Comparison of ENCODE assay signal across 18 cellular contexts in the genomic region with DNA sequence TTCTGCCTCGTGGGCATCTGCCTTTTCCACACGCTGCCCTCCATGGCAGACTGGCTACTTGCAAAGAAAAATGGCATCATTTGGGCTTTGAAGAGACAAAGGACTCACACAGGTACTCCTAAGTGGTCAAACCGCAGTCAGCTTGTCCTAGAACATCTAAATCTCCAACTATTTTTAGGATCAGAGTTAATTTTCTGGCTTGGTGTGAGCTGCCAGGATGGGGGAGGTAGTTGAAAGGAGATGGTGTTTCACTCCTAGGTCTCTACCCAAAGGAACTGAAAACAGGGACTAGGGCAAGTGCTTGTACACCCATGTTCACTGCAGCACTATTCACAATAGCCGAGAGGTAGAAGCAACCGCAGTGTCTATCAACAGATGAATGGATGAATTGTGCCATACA.
A peak's percentile ranks its signal among the peaks of the same experiment; 100 is the strongest.
DNase-seq lines count a peak whose midpoint lies in the region; TF ChIP-seq lines count a peak whose summit lies in the region.
"Had no signal": no experiment of that assay in that cellular context is flagged by ENCODE, and none has a peak within 500 bp of the region (broad histone marks: within the 10 kb centered on the region; RNA-seq: fewer than 3 reads in every experiment).

No MANE protein-coding gene starts in this region.

- TF ChIP-seq CTCF in OCI-LY3 (IDR thresholded peaks at IDR 0.05; ENCODE audit: low read depth, low read length), result no peak
- no peak for TF ChIP-seq CTCF in endothelial cell (IDR thresholded peaks at IDR 0.05; ENCODE audit: unreplicated experiment)
- TF ChIP-seq CTCF in ovary (IDR thresholded peaks at IDR 0.05), result no peak
- TF ChIP-seq CTCF in stomach (IDR thresholded peaks at IDR 0.05), result no peak
- no peak for TF ChIP-seq CTCF in A673 (conservative IDR thresholded peaks at IDR 0.05; ENCODE audit: low read depth, low read length)

- TF ChIP-seq EP300 in ovary (IDR thresholded peaks at IDR 0.05), result no peak
- no peak for TF ChIP-seq EP300 in stomach (IDR thresholded peaks at IDR 0.05)

- H3K9me3 Mint-ChIP-seq in endothelial cell (ENCODE audit: unreplicated experiment), result no peaks in the 10 kb centered on the region

- no peak for DNase-seq in endothelial cell (ENCODE audit: low spot score)
- no peak for DNase-seq in NCI-H1930 (lab: John Stamatoyannopoulos, UW)
- DNase-seq in ovary, result no peak
- DNase-seq in stomach, result no peak
- DNase-seq in A673 (ENCODE audit: low spot score), result no peak
- DNase-seq: 8988T; CD4-positive, alpha-beta T cell; CD8-positive, alpha-beta memory T cell; DMS 273 treated with DMSO at 0.1 percent for 48 hours; DMS79; EL; GDM1; H7 had no signal

- H3K4me2 ChIP-seq in BLaER1 treated with 17β-estradiol and CSF1 and Interleukin-3, amounts not matched to agents 10 nM and 100 nM, result peak overlapping the region; percentile 3 to 73 (median 61); a peak in 16 of 22 replicates
- peak overlapping the region; percentile 56 for H3K4me2 ChIP-seq in OCI-LY3 (ENCODE audit: low read length)
- H3K4me2 ChIP-seq: A549 had no signal

- CTCF ChIA-PET in A673 (lab: Charles Lee), result no interaction called here

- intact Hi-C loops in ovary (cut with DNase I), result loop anchor here in 1 of 4 donors (10.0 kb wide), 1 partner anchor 700 kb away; no protein-coding TSS in a partner anchor
- intact Hi-C loops in stomach (cut with DNase I; ENCODE audit: low total_unique reads), result no loop called here
- intact Hi-C loops in A673 (cut with micrococcal nuclease; ENCODE audit: unreplicated experiment), result no loop called here

- no TSS peak for BruUV-seq in A673 (replicated peaks; lab: Mats Ljungman, UMichigan)

- H3K4me1 ChIP-seq in BLaER1 treated with 17β-estradiol and CSF1 and Interleukin-3, amounts not matched to agents 10 nM and 100 nM, result peaks cover 15 to 33% (median 26%) of the 10 kb centered on the region in 10 experiments; a peak in 19 of 20 replicates
- H3K4me1 ChIP-seq in OCI-LY3 (ENCODE audit: low read length) (peaks cover 38% of the 10 kb centered on the region), skeletal muscle tissue (ENCODE audit: control insufficient read depth in 3 of 3, insufficient read depth in 3 of 3, low read length in 3 of 3) (peaks cover 20 to 37% (median 24%) of the 10 kb centered on the region in 3 donors), ovary (ENCODE audit: insufficient read depth) (peaks cover 4% of the 10 kb centered on the region), stomach (no peaks in the 10 kb centered on the region), A673 (ENCODE audit: insufficient read depth, low read length, poor library complexity, severe bottlenecking) (no peaks in the 10 kb centered on the region)
- H3K4me1 ChIP-seq: A549 had no signal

- H3K27ac Mint-ChIP-seq in endothelial cell (ENCODE audit: unreplicated experiment), result peak overlapping the region; percentile 45
- H3K27ac Mint-ChIP-seq: CD4-positive, alpha-beta T cell; CD8-positive, alpha-beta memory T cell had no signal

- H3K27ac ChIP-seq in BLaER1 treated with 17β-estradiol and CSF1 and Interleukin-3, amounts not matched to agents 10 nM and 100 nM, result peak overlapping the region in 1 of 11 experiments; percentile 4; a peak in 2 of 22 replicates
- H3K27ac ChIP-seq in OCI-LY3 (ENCODE audit: low read length), result peak overlapping the region; percentile 80
- H3K27ac ChIP-seq in skeletal muscle tissue (ENCODE audit: low read depth, low read length), result peak overlapping the region; percentile 9
- H3K27ac ChIP-seq in ovary, result no peak overlapping the region
- no peak overlapping the region for H3K27ac ChIP-seq in stomach
- H3K27ac ChIP-seq in A673 (ENCODE audit: low read depth, low read length, poor library complexity, severe bottlenecking), result no peak overlapping the region
- H3K27ac ChIP-seq: A549 had no signal

- H3K4me3 ChIP-seq in BLaER1 treated with 17β-estradiol and CSF1 and Interleukin-3, amounts not matched to agents 10 nM and 100 nM, result no peak overlapping the region
- peak overlapping the region; percentile 44 for H3K4me3 ChIP-seq in OCI-LY3 (ENCODE audit: low read length)
- H3K4me3 ChIP-seq in skeletal muscle tissue (ENCODE audit: low read length in 3 of 3), result peak overlapping the region in 1 of 3 donors; percentile 27
- H3K4me3 ChIP-seq in ovary, result no peak overlapping the region
- H3K4me3 ChIP-seq in stomach, result no peak overlapping the region
- H3K4me3 ChIP-seq in A673 (ENCODE audit: low read depth, low read length, poor library complexity, severe bottlenecking), result no peak overlapping the region
- H3K4me3 ChIP-seq: A549 had no signal

- H3K79me2 ChIP-seq in OCI-LY3 (ENCODE audit: low read length), result no peaks in the 10 kb centered on the region

- H3K27me3 Mint-ChIP-seq in endothelial cell (ENCODE audit: unreplicated experiment), result peaks cover 2% of the 10 kb centered on the region
- H3K27me3 Mint-ChIP-seq: CD4-positive, alpha-beta T cell; CD8-positive, alpha-beta memory T cell had no signal

- no peak overlapping the region for H3K9ac ChIP-seq in BLaER1 treated with 17β-estradiol and CSF1 and Interleukin-3, amounts not matched to agents 10 nM and 100 nM
- H3K9ac ChIP-seq in OCI-LY3 (ENCODE audit: low read length), result peak overlapping the region; percentile 61; the same call in 1 of the 2 replicates
- peak overlapping the region in 1 of 3 donors; percentile 0 for H3K9ac ChIP-seq in skeletal muscle tissue (ENCODE audit: low read depth in 1 of 3, low read length in 3 of 3)

- H3K4me3 Mint-ChIP-seq in endothelial cell (ENCODE audit: unreplicated experiment), result no peak overlapping the region
- H3K4me3 Mint-ChIP-seq: CD14-positive monocyte; CD4-positive, alpha-beta T cell; CD8-positive, alpha-beta memory T cell had no signal

- peaks cover 0 to 5% (median 0%) of the 10 kb centered on the region in 11 experiments; a peak in 2 of 22 replicates for H3K36me3 ChIP-seq in BLaER1 treated with 17β-estradiol and CSF1 and Interleukin-3, amounts not matched to agents 10 nM and 100 nM
- H3K36me3 ChIP-seq in OCI-LY3 (replicated peaks; ENCODE audit: low read depth, low read length) (peaks cover 5% of the 10 kb centered on the region), skeletal muscle tissue (ENCODE audit: control insufficient read depth in 3 of 3, insufficient read depth in 3 of 3, low read length in 3 of 3) (peaks cover 0 to 9% (median 3%) of the 10 kb centered on the region in 3 donors), ovary (no peaks in the 10 kb centered on the region), stomach (peaks cover 0 to 18% (median 0%) of the 10 kb centered on the region in 4 donors), A673 (ENCODE audit: insufficient read depth, low read length, poor library complexity, severe bottlenecking) (no peaks in the 10 kb centered on the region)

- 93 to 94% (median 94%) methylated on average over 5 of the region's 5 CpGs for WGBS in ovary, 3 donors
- WGBS in stomach, 5 donors, result 70 to 87% (median 85%) methylated on average over 5 of the region's 5 CpGs

- H3K9me3 ChIP-seq in BLaER1 treated with 17β-estradiol and CSF1 and Interleukin-3, amounts not matched to agents 10 nM and 100 nM (replicated peaks in 1 of 11), result peaks cover 15 to 22% (median 19%) of the 10 kb centered on the region in 11 experiments
- peaks cover 13% of the 10 kb centered on the region for H3K9me3 ChIP-seq in OCI-LY3 (ENCODE audit: insufficient read depth, low read length)
- H3K9me3 ChIP-seq in skeletal muscle tissue (ENCODE audit: control insufficient read depth in 3 of 3, low read length in 3 of 3), result peaks cover 3 to 6% (median 4%) of the 10 kb centered on the region in 3 donors
- no peaks in the 10 kb centered on the region for H3K9me3 ChIP-seq in ovary
- H3K9me3 ChIP-seq in stomach, result peaks cover 12 to 17% (median 13%) of the 10 kb centered on the region in 4 donors
- peaks cover 6% of the 10 kb centered on the region for H3K9me3 ChIP-seq in A673 (ENCODE audit: low read depth, low read length, poor library complexity, severe bottlenecking)

- H4K20me1 ChIP-seq in BLaER1 treated with 17β-estradiol and CSF1 and Interleukin-3, amounts not matched to agents 10 nM and 100 nM, result no peaks in the 10 kb centered on the region
- no peaks in the 10 kb centered on the region for H4K20me1 ChIP-seq in OCI-LY3 (ENCODE audit: insufficient read depth, low read length)

- H2AFZ ChIP-seq in OCI-LY3 (ENCODE audit: low read depth, low read length), result peak overlapping the region; percentile 48; the same call in 1 of the 2 replicates

- TF ChIP-seq POLR2A in ovary (IDR thresholded peaks at IDR 0.05), result no peak
- no peak for TF ChIP-seq POLR2A in stomach (IDR thresholded peaks at IDR 0.05)

- H3K36me3 Mint-ChIP-seq in endothelial cell (ENCODE audit: low read depth, unreplicated experiment), result no peaks in the 10 kb centered on the region
- H3K36me3 Mint-ChIP-seq: CD14-positive monocyte had no signal

- no peaks in the 10 kb centered on the region for H3K27me3 ChIP-seq in BLaER1 treated with 17β-estradiol and CSF1 and Interleukin-3, amounts not matched to agents 10 nM and 100 nM
- H3K27me3 ChIP-seq in OCI-LY3 (ENCODE audit: low read depth, low read length) (no peaks in the 10 kb centered on the region), skeletal muscle tissue (ENCODE audit: control insufficient read depth in 3 of 3, insufficient read depth in 3 of 3, low read length in 3 of 3) (no peaks in the 10 kb centered on the region), ovary (no peaks in the 10 kb centered on the region), stomach (no peaks in the 10 kb centered on the region), A673 (replicated peaks; ENCODE audit: insufficient read depth, low read depth, low read length, poor library complexity) (no peaks in the 10 kb centered on the region)

- POLR2A ChIA-PET in A673 (lab: Charles Lee; ENCODE audit: low non-redundant PET), result no interaction called here

- peaks cover 43% of the 10 kb centered on the region for H3K4me1 Mint-ChIP-seq in endothelial cell (ENCODE audit: unreplicated experiment)
- H3K4me1 Mint-ChIP-seq: CD8-positive, alpha-beta memory T cell had no signal

Comparison
In these comparisons a context has a peak if more than half of its experiments do, and no peak if none do; other contexts are left out.
1. H3K27ac ChIP-seq: peak in OCI-LY3 (single experiment) and skeletal muscle tissue (single experiment); none in ovary (0 of 2), stomach (0 of 5) and A673 (single experiment).